ENCODE assay signal across 10 cellular contexts in the genomic region with DNA sequence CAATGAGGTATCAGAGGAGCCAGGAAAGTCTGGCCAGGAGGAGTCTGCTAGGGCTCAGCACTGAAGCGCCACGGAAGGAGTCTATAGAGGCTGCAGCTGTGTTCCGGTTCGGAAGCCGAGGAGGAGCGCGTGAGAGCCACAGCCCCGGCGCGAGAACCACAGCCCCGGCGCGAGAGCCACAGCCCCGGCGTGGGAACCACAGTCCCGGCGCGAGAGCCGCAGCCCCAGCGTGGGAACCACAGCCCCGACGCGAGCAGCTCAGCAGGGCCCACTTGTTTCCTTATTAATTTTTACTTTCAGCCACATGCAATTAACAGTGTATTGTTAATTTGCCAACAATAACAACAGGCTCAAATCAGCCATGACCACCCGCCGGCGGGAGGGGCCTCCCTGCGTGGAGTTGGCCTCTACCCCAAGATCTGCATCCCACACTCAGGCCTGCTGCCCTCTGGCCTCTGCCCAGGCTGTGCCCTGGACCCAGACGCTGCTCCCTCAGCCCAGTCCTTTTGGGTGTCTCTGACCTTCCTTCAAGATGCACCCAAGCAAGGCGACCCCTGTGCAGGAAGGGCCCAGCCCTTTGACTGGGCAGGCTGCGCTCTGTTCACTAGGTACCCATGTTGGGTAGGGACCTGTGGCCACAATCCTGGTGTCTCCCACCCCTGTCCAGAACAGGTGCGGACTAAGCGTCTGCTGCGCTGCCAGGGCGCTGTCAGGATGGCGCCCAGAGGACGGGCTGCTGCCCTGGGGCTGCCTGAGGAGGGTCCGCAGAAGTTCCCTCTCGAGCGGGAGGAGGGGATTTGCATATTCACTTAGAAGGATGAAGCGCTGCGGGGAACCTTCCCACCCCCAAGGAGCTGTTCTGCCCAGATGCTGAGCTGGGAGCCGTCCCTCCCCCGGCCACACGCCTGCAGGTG.
DNase-seq lines count a peak whose midpoint lies in the region; ATAC-seq, FAIRE-seq and TF ChIP-seq lines count a peak whose summit lies in the region.
"Had no signal": no experiment of that assay in that cellular context is flagged by ENCODE, and none has a peak within 500 bp of the region (broad histone marks: within the 10 kb centered on the region; RNA-seq: fewer than 3 reads in every experiment).

No MANE protein-coding gene starts in this region.

- H3K23me2 ChIP-seq in H1 (ENCODE audit: low read depth, low read length) = peaks cover 5% of the 10 kb centered on the region; the same call in 1 of the 2 replicates

- no peak overlapping the region for H3K4me3 ChIP-seq in SJCRH30
- H3K4me3 ChIP-seq in H1 (ENCODE audit: extremely low read depth in 1 of 4, insufficient read depth in 2 of 4, low read depth in 3 of 4, low read length in 4 of 4) = peak overlapping the region in 3 of 4 experiments; percentile 20 to 53 (median 32); a peak in 4 of 8 replicates
- H3K4me3 ChIP-seq: prostate gland, tibial artery had no signal

- POLR2A ChIA-PET in H1 (lab: Charles Lee; ENCODE audit: partially characterized antibody) = interaction anchor here (0.6 to 1.1 kb wide), 4 partner anchors 16 to 113 kb away, joined by 3 to 6 read pairs (median 4); no protein-coding TSS in a partner anchor

- H3K23ac ChIP-seq in H1 (ENCODE audit: insufficient read length) = no peak overlapping the region

- DNase-seq in GM13977 (ENCODE audit: low spot score) (peak; percentile 38), SJCRH30 (peak; percentile 3 to 25), H1 (ENCODE audit: low read depth in 1 of 2, low spot score in 2 of 2) (peak in 1 of 2 experiments; percentile 61), sciatic nerve (ENCODE audit: low spot score) (peak; percentile 59), SKM-1 (lab: John Stamatoyannopoulos, UW; ENCODE audit: unreplicated experiment) (no peak), NCI-H69 (lab: John Stamatoyannopoulos, UW) (no peak), NCI-H2227 treated with DMSO at 0.1 percent for 48 hours (lab: John Stamatoyannopoulos, UW) (no peak)

- H3K9ac ChIP-seq in H1 (replicated peaks in 1 of 4; ENCODE audit: extremely low read depth in 1 of 4, low read depth in 3 of 4, low read length in 3 of 4) = no peak overlapping the region

- TF ChIP-seq CTCF in GM13977 (IDR thresholded peaks at IDR 0.05; ENCODE audit: extremely low read depth, insufficient read depth, missing control alignments) (no peak), H1 (IDR thresholded peaks at IDR 0.05; ENCODE audit: control extremely low read depth in 1 of 3, insufficient read depth in 1 of 3, low read depth in 1 of 3, low read length in 3 of 3) (no peak)

- H3K79me1 ChIP-seq in H1 (ENCODE audit: low read depth, low read length) = no peaks in the 10 kb centered on the region

- peak overlapping the region; percentile 56 for H4K91ac ChIP-seq in H1 (replicated peaks; ENCODE audit: insufficient read length, low read length)

- intact Hi-C loops in sciatic nerve (cut with DNase I) = no loop called here

- in situ Hi-C loops in GM13977 (cut with MboI; ENCODE audit: low pct_unique_long_range_greater_than_20kb, low sequenced_read_pairs, unreplicated experiment) = no loop called here

- no peak overlapping the region for H2AFZ ChIP-seq in H1 (ENCODE audit: low read length)

- no peak for TF ChIP-seq POLR2A in H1 (IDR thresholded peaks at IDR 0.05; ENCODE audit: control extremely low read depth in 1 of 2, low read depth in 2 of 2, low read length in 2 of 2)

- H3K9me3 ChIP-seq in SJCRH30 (replicated peaks) (no peaks in the 10 kb centered on the region), H1 (ENCODE audit: insufficient read depth in 2 of 2, low read depth in 1 of 2, low read length in 1 of 2) (no peaks in the 10 kb centered on the region)
- H3K9me3 ChIP-seq: prostate gland had no signal

- H3K27me3 ChIP-seq in SJCRH30 (peaks cover 18% of the 10 kb centered on the region), H1 (replicated peaks in 1 of 4; ENCODE audit: control insufficient read depth in 3 of 4, extremely low read depth in 1 of 4, insufficient read depth in 3 of 4, low read length in 3 of 4) (peaks cover 0 to 11% (median 9%) of the 10 kb centered on the region in 4 experiments; a peak in 6 of 7 replicates)

- H3K4me1 ChIP-seq in SJCRH30 (peaks cover 6% of the 10 kb centered on the region; the same call in 1 of the 2 replicates), H1 (replicated peaks in 1 of 4; ENCODE audit: control insufficient read depth in 3 of 4, insufficient read depth in 4 of 4, low read length in 3 of 4) (peaks cover 0 to 10% (median 6%) of the 10 kb centered on the region in 4 experiments; a peak in 6 of 7 replicates)
- H3K4me1 ChIP-seq: prostate gland had no signal

- H4K8ac ChIP-seq in H1 (ENCODE audit: extremely low read depth, insufficient read depth, low read length) = no peak overlapping the region; the same call in 1 of the 2 replicates

- H2AK5ac ChIP-seq in H1 (ENCODE audit: low read depth, low read length) = no peak overlapping the region

- H3K27ac ChIP-seq in SJCRH30 (no peak overlapping the region), H1 (ENCODE audit: low read depth, low read length) (no peak overlapping the region)
- H3K27ac ChIP-seq: prostate gland, tibial artery had no signal

- CTCF ChIA-PET in H1 (lab: Charles Lee; ENCODE audit: partially characterized antibody) = interaction anchor here (0.5 to 6.7 kb wide), 50 partner anchors 10 to 367 kb away, joined by 3 to 69 read pairs (median 5); partner anchors contain the start of gene ADRA2C

- no peaks in the 10 kb centered on the region for H4K20me1 ChIP-seq in H1 (replicated peaks in 1 of 2; ENCODE audit: control insufficient read depth in 1 of 2, insufficient read depth in 2 of 2, low read length in 2 of 2)

- no peak for TF ChIP-seq EP300 in H1 (IDR thresholded peaks at IDR 0.05; ENCODE audit: borderline replicate concordance in 1 of 2, low read depth in 2 of 2, low read length in 2 of 2)

- H3K79me2 ChIP-seq in H1 (ENCODE audit: control insufficient read depth in 1 of 2, insufficient read depth in 2 of 2, low read length in 2 of 2) = no peaks in the 10 kb centered on the region

- no peak overlapping the region for H4K5ac ChIP-seq in H1 (ENCODE audit: insufficient read length, low read depth, low read length)

- peak overlapping the region; percentile 71 for H3K18ac ChIP-seq in H1 (ENCODE audit: extremely low read depth, low read length)

- no peak overlapping the region for H3K56ac ChIP-seq in H1 (replicated peaks; ENCODE audit: insufficient read length, low read depth, low read length)

- no peak overlapping the region for H3K4ac ChIP-seq in H1 (replicated peaks; ENCODE audit: insufficient read length, low read depth, low read length)

- peak overlapping the region; percentile 84; the same call in 1 of the 2 replicates for H2BK12ac ChIP-seq in H1 (ENCODE audit: low read depth, low read length)

- ATAC-seq in sciatic nerve (peak; percentile 58), GM21737 (IDR thresholded peaks at IDR 0.05; ENCODE audit: unreplicated experiment) (no peak)

- 0 out of 2 replicates have a peak overlapping the region, but pooled peaks have one; percentile 72 for H2BK20ac ChIP-seq in H1 (ENCODE audit: low read length)

- no peak overlapping the region for H3K14ac ChIP-seq in H1 (ENCODE audit: insufficient read length)

- H3K36me3 ChIP-seq in SJCRH30 (no peaks in the 10 kb centered on the region), H1 (ENCODE audit: control insufficient read depth in 2 of 4, insufficient read depth in 4 of 4, low read length in 3 of 4) (no peaks in the 10 kb centered on the region)
- H3K36me3 ChIP-seq: prostate gland, tibial artery had no signal

- no peak overlapping the region for H2BK5ac ChIP-seq in H1 (ENCODE audit: low read depth, low read length)

- peak overlapping the region; percentile 65; the same call in 1 of the 2 replicates for H2BK15ac ChIP-seq in H1 (ENCODE audit: low read length)

- no peak for FAIRE-seq in H1 (lab: Jason Lieb, UNC)

- no peak overlapping the region for H2BK120ac ChIP-seq in H1 (replicated peaks; ENCODE audit: low read depth, low read length)

- H3K4me2 ChIP-seq in H1 (ENCODE audit: insufficient read depth in 1 of 2, low read depth in 2 of 2, low read length in 2 of 2) = peak overlapping the region; percentile 44 to 68

- 34% methylated on average over 27 of the region's 44 CpGs; no CpG with 5 or more reads in 1 of the 2 experiments for WGBS in H1 (ENCODE audit: extremely low coverage in 1 of 2, insufficient coverage in 1 of 2, insufficient read length in 1 of 2, insufficient replicate concordance in 2 of 2, low coverage in 1 of 2, low lambda C conversion rate in 2 of 2, missing lambda C conversion rate in 1 of 2), 2 experiments

- TF ChIP-seq RAD21 in H1 (IDR thresholded peaks at IDR 0.05 in 1 of 2, conservative IDR thresholded peaks at IDR 0.05 in 1 of 2; ENCODE audit: low read depth in 2 of 2, low read length in 2 of 2) = no peak

TF ChIP-seq in H1, 55 proteins besides CTCF, POLR2A, EP300 and RAD21:
- TF ChIP-seq TBP (IDR thresholded peaks at IDR 0.05; ENCODE audit: low read depth, low read length) (peak; percentile 54; the same call in 1 of the 2 replicates), RFX5 (IDR thresholded peaks at IDR 0.05; ENCODE audit: borderline replicate concordance, low read depth, low read length) (no peak)
TF ChIP-seq in H1: peak in this region for 1.

Comparison
In these comparisons a context has a peak if more than half of its experiments do, and no peak if none do; other contexts are left out.
1. DNase-seq: peak in GM13977 (single experiment), SJCRH30 (2 of 2) and sciatic nerve (single experiment); none in SKM-1 (single experiment), NCI-H69 (single experiment) and NCI-H2227 treated with DMSO at 0.1 percent for 48 hours (single experiment).